In genomic region chr2:191611614-191612013, GRCh38 we compare ENCODE assay signal across 10 cellular contexts.
DNase-seq lines count a peak whose midpoint lies in the region; ATAC-seq lines count a peak whose summit lies in the region.
"Had no signal": no experiment of that assay in that cellular context is flagged by ENCODE, and none has a peak within 500 bp of the region (broad histone marks: within the 10 kb centered on the region; RNA-seq: fewer than 3 reads in every experiment).

No MANE protein-coding gene starts in this region.

- no peak overlapping the region for H3K4me3 Mint-ChIP-seq in naive thymus-derived CD4-positive, alpha-beta T cell

- POLR2A ChIA-PET in naive thymus-derived CD4-positive, alpha-beta T cell (lab: Charles Lee), result interaction anchor here (0.6 to 1.2 kb wide), 2 partner anchors 12 to 28 kb away, joined by 3 read pairs; no protein-coding TSS in a partner anchor

- H3K4me1 Mint-ChIP-seq in naive thymus-derived CD4-positive, alpha-beta T cell, result peaks cover under 1 to 18% (median 6%) of the 10 kb centered on the region in 7 donors

- DNase-seq in MV-4-11 (lab: John Stamatoyannopoulos, UW), result peak; percentile 94
- no peak for DNase-seq in naive thymus-derived CD4-positive, alpha-beta T cell
- no peak for DNase-seq in posterior cingulate gyrus
- DNase-seq in HuH-7 (ENCODE audit: low spot score), result no peak
- DNase-seq in NCI-H2081 (lab: John Stamatoyannopoulos, UW), result no peak
- no peak for DNase-seq in activated gamma-delta T cell treated with Interleukin-2 at 50 U/mL for 16 hours
- DNase-seq: SHP77 had no signal

- H3K27me3 ChIP-seq in naive thymus-derived CD4-positive, alpha-beta T cell (ENCODE audit: control insufficient read depth in 2 of 2, insufficient read depth in 2 of 2, low read length in 2 of 2), result no peaks in the 10 kb centered on the region
- H3K27me3 ChIP-seq: body of pancreas had no signal

- peaks cover 0 to 2% (median 0%) of the 10 kb centered on the region in 5 donors for H3K27me3 Mint-ChIP-seq in naive thymus-derived CD4-positive, alpha-beta T cell

- no peaks in the 10 kb centered on the region for H3K9me3 ChIP-seq in naive thymus-derived CD4-positive, alpha-beta T cell (ENCODE audit: control insufficient read depth in 2 of 3, low read length in 3 of 3)
- H3K9me3 ChIP-seq: body of pancreas had no signal

- H3K27ac ChIP-seq in naive thymus-derived CD4-positive, alpha-beta T cell (ENCODE audit: low read depth, low read length), result no peak overlapping the region

- H3K27ac Mint-ChIP-seq in naive thymus-derived CD4-positive, alpha-beta T cell, result peak overlapping the region in 1 of 9 donors; percentile 30

- H3K36me3 ChIP-seq in naive thymus-derived CD4-positive, alpha-beta T cell (ENCODE audit: control insufficient read depth in 2 of 3, insufficient read depth in 3 of 3, low read length in 3 of 3), result no peaks in the 10 kb centered on the region

- intact Hi-C loops in naive thymus-derived CD4-positive, alpha-beta T cell (cut with micrococcal nuclease), result loop anchor here in 1 of 2 donors (10.0 kb wide), 1 partner anchor 1077 kb away; the partner anchor contains the start of gene NEMP2
- intact Hi-C loops in posterior cingulate gyrus (cut with DNase I), result no loop called here

- CTCF ChIA-PET in naive thymus-derived CD4-positive, alpha-beta T cell (lab: Charles Lee), result no interaction called here

- peaks cover 0 to 3% (median 0%) of the 10 kb centered on the region in 11 donors for H3K9me3 Mint-ChIP-seq in naive thymus-derived CD4-positive, alpha-beta T cell

- no peak overlapping the region for H3K4me3 ChIP-seq in naive thymus-derived CD4-positive, alpha-beta T cell (ENCODE audit: low read length)
- H3K4me3 ChIP-seq: body of pancreas had no signal

- ATAC-seq in GM19023 (IDR thresholded peaks at IDR 0.05; ENCODE audit: unreplicated experiment), result peak; percentile 92
- ATAC-seq in HG02763 (IDR thresholded peaks at IDR 0.05; ENCODE audit: unreplicated experiment), result peak; percentile 97
- ATAC-seq in naive thymus-derived CD4-positive, alpha-beta T cell, result peak; percentile 81
- ATAC-seq: body of pancreas had no signal

- H3K4me1 ChIP-seq in naive thymus-derived CD4-positive, alpha-beta T cell (ENCODE audit: control insufficient read depth in 2 of 2, insufficient read depth in 2 of 2, low read length in 2 of 2), result no peaks in the 10 kb centered on the region
- H3K4me1 ChIP-seq: body of pancreas had no signal

- H3K36me3 Mint-ChIP-seq in naive thymus-derived CD4-positive, alpha-beta T cell, result peaks cover 0 to 5% (median 0%) of the 10 kb centered on the region in 5 donors
